8 cellular contexts compared by ENCODE assay signal in the genomic region with DNA sequence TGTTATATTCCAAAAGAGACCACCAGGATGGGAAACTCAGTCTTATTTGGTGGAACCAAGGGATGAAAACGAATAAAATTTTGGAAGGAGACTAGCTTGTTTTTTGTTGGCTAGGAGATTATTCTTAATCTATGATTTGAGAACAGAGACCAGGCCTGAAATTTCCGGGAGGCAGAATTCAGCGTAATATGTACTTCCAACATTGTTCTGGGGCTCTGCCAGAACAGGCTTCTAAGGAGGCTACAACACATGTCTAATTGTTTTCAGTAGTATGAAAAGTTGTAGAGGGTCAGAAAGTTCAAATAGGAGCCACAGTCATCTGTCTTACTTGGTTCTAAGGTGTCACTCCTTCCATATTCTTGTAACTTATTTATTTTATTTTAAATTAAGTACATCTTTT. TPM values are rescaled to one million over a fixed set of nuclear protein-coding genes. Genes with fewer than 3 reads are reported as not detected.
DNase-seq lines count a peak whose midpoint lies in the region; ATAC-seq and TF ChIP-seq lines count a peak whose summit lies in the region.

No MANE protein-coding gene starts in this region.

- no peak for ATAC-seq in HCT116
- no peak for ATAC-seq in lower lobe of right lung
- ATAC-seq in GM21737 (IDR thresholded peaks at IDR 0.05; ENCODE audit: unreplicated experiment) = no peak
- no peak for ATAC-seq in GM19455 (IDR thresholded peaks at IDR 0.05; ENCODE audit: unreplicated experiment)

- CTCF ChIA-PET in HCT116 (lab: Charles Lee) = no interaction called here

- peak overlapping the region; percentile 89 for H3K27ac ChIP-seq in 22Rv1
- peak overlapping the region; percentile 87; the same call in 1 of the 2 replicates for H3K27ac ChIP-seq in HCT116 (ENCODE audit: low read depth, low read length)
- no peak overlapping the region for H3K27ac ChIP-seq in lower lobe of right lung

- BruUV-seq in HCT116 (replicated peaks; lab: Mats Ljungman, UMichigan) = no TSS peak

- H2AFZ ChIP-seq in HCT116 (ENCODE audit: low read depth, low read length, poor library complexity, severe bottlenecking) = no peak overlapping the region

- TF ChIP-seq RAD21 in HCT116 (IDR thresholded peaks at IDR 0.05; ENCODE audit: low read depth) = no peak

- H3K9me3 ChIP-seq in HCT116 (ENCODE audit: control insufficient read depth in 1 of 2, insufficient read depth in 1 of 2, low read depth in 1 of 2, low read length in 2 of 2) = no peaks in the 10 kb centered on the region
- H3K9me3 ChIP-seq in lower lobe of right lung = no peaks in the 10 kb centered on the region

- RAD21 ChIA-PET in HCT116 (lab: Charles Lee; ENCODE audit: low non-redundant PET in 1 of 2, low total read pairs in 2 of 2, uncharacterized antibody in 2 of 2, unreplicated experiment in 2 of 2) = no interaction called here

- no peaks in the 10 kb centered on the region for H3K27me3 ChIP-seq in HCT116 (ENCODE audit: insufficient read depth, low read length)
- H3K27me3 ChIP-seq in lower lobe of right lung (ENCODE audit: low read depth) = no peaks in the 10 kb centered on the region

- H3K4me2 ChIP-seq in HCT116 (ENCODE audit: low read length) = peak overlapping the region; percentile 74

- peaks cover 78% of the 10 kb centered on the region for H3K79me2 ChIP-seq in HCT116 (ENCODE audit: insufficient read depth, low read length)

- H3K4me1 ChIP-seq in HCT116 (ENCODE audit: control insufficient read depth in 1 of 2, insufficient read depth in 2 of 2, low read length in 2 of 2) (peaks cover 11 to 12% of the 10 kb centered on the region in 2 experiments; a peak in 3 of 4 replicates), lower lobe of right lung (peaks cover 37% of the 10 kb centered on the region)

- TF ChIP-seq CTCF in 22Rv1 (IDR thresholded peaks at IDR 0.05) (no peak), HCT116 (IDR thresholded peaks at IDR 0.05 in 2 of 3, conservative IDR thresholded peaks at IDR 0.05 in 1 of 3; ENCODE audit: borderline replicate concordance in 1 of 3, insufficient read depth in 1 of 3, low read depth in 2 of 3, low read length in 2 of 3) (no peak), lower lobe of right lung (IDR thresholded peaks at IDR 0.05) (no peak)

- peaks cover 45% of the 10 kb centered on the region; the same call in 1 of the 2 replicates for H4K20me1 ChIP-seq in HCT116 (ENCODE audit: insufficient read depth)

- POLR2A ChIA-PET in HCT116 (lab: Charles Lee) = no interaction called here

- peaks cover 29 to 43% of the 10 kb centered on the region in 2 experiments for H3K36me3 ChIP-seq in HCT116 (ENCODE audit: control insufficient read depth in 1 of 2, insufficient read depth in 2 of 2, low read length in 2 of 2)
- H3K36me3 ChIP-seq in lower lobe of right lung = peaks cover 34% of the 10 kb centered on the region

- TF ChIP-seq POLR2A in HCT116 (IDR thresholded peaks at IDR 0.05; ENCODE audit: borderline replicate concordance, extremely low read depth, insufficient read depth, insufficient read length) = no peak

- intact Hi-C loops in HCT116 (cut with micrococcal nuclease) (loop anchor here (10.0 kb wide), 1 partner anchor 163 kb away; no protein-coding TSS in a partner anchor), lower lobe of right lung (cut with DNase I) (no loop called here)

- peak overlapping the region; percentile 100 for H3K9ac ChIP-seq in HCT116 (ENCODE audit: low read length)

- H3K4me3 ChIP-seq in HCT116 (replicated peaks in 1 of 2; ENCODE audit: low read depth in 1 of 2, low read length in 2 of 2) = peak overlapping the region; percentile 99
- H3K4me3 ChIP-seq in lower lobe of right lung = peak overlapping the region; percentile 99

- DNase-seq in HCT116 (ENCODE audit: low read depth, low spot score) (no peak), astrocyte of the hippocampus (ENCODE audit: low read depth, low spot score) (peak; percentile 1), lower lobe of right lung (no peak), HCEC 1CT (no peak), CD1c-positive myeloid dendritic cell (ENCODE audit: extremely low spot score) (no peak)

- H3K9me2 ChIP-seq in HCT116 (ENCODE audit: insufficient read depth) = no peaks in the 10 kb centered on the region

TF ChIP-seq in HCT116, 20 proteins besides CTCF, POLR2A, EP300 and RAD21:
- TF ChIP-seq JUND (IDR thresholded peaks at IDR 0.05) = no peak
- TF ChIP-seq TCF7L2 (IDR thresholded peaks at IDR 0.05; ENCODE audit: borderline replicate concordance, extremely low read depth, insufficient read depth, insufficient read length) = no peak
- TF ChIP-seq, protein P1, sequence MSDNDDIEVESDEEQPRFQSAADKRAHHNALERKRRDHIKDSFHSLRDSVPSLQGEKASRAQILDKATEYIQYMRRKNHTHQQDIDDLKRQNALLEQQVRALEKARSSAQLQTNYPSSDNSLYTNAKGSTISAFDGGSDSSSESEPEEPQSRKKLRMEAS (IDR thresholded peaks at IDR 0.05) = no peak
- no peak for TF ChIP-seq EZH2phosphoT487 (IDR thresholded peaks at IDR 0.05; ENCODE audit: borderline replicate concordance)
- TF ChIP-seq, protein P2, sequence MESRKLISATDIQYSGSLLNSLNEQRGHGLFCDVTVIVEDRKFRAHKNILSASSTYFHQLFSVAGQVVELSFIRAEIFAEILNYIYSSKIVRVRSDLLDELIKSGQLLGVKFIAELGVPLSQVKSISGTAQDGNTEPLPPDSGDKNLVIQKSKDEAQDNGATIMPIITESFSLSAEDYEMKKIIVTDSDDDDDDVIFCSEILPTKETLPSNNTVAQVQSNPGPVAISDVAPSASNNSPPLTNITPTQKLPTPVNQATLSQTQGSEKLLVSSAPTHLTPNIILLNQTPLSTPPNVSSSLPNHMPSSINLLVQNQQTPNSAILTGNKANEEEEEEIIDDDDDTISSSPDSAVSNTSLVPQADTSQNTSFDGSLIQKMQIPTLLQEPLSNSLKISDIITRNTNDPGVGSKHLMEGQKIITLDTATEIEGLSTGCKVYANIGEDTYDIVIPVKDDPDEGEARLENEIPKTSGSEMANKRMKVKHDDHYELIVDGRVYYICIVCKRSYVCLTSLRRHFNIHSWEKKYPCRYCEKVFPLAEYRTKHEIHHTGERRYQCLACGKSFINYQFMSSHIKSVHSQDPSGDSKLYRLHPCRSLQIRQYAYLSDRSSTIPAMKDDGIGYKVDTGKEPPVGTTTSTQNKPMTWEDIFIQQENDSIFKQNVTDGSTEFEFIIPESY (IDR thresholded peaks at IDR 0.05; ENCODE audit: extremely low read depth, insufficient replicate concordance, low read length) = no peak
- TF ChIP-seq FOSL1 (IDR thresholded peaks at IDR 0.05; ENCODE audit: low read depth) = no peak
- TF ChIP-seq CEBPB (IDR thresholded peaks at IDR 0.05; ENCODE audit: low read depth) = no peak
- no peak for TF ChIP-seq CBX3 (IDR thresholded peaks at IDR 0.05; ENCODE audit: low read depth)
- TF ChIP-seq POLR2AphosphoS5 (IDR thresholded peaks at IDR 0.05; ENCODE audit: low read depth, low read length) = no peak
- TF ChIP-seq ELF1 (IDR thresholded peaks at IDR 0.05; ENCODE audit: borderline replicate concordance, low read depth) = no peak
- no peak for TF ChIP-seq EZH2 (IDR thresholded peaks at IDR 0.05)
- TF ChIP-seq, protein P3, sequence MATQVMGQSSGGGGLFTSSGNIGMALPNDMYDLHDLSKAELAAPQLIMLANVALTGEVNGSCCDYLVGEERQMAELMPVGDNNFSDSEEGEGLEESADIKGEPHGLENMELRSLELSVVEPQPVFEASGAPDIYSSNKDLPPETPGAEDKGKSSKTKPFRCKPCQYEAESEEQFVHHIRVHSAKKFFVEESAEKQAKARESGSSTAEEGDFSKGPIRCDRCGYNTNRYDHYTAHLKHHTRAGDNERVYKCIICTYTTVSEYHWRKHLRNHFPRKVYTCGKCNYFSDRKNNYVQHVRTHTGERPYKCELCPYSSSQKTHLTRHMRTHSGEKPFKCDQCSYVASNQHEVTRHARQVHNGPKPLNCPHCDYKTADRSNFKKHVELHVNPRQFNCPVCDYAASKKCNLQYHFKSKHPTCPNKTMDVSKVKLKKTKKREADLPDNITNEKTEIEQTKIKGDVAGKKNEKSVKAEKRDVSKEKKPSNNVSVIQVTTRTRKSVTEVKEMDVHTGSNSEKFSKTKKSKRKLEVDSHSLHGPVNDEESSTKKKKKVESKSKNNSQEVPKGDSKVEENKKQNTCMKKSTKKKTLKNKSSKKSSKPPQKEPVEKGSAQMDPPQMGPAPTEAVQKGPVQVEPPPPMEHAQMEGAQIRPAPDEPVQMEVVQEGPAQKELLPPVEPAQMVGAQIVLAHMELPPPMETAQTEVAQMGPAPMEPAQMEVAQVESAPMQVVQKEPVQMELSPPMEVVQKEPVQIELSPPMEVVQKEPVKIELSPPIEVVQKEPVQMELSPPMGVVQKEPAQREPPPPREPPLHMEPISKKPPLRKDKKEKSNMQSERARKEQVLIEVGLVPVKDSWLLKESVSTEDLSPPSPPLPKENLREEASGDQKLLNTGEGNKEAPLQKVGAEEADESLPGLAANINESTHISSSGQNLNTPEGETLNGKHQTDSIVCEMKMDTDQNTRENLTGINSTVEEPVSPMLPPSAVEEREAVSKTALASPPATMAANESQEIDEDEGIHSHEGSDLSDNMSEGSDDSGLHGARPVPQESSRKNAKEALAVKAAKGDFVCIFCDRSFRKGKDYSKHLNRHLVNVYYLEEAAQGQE (IDR thresholded peaks at IDR 0.05; ENCODE audit: low read depth) = no peak

RNA-seq across cellular contexts. Expression of a gene that starts 1.7 kb away (rescaled TPM):
- total RNA-seq in HCT116 (2021; ENCODE audit: unreplicated experiment) = 153 TPM
- polyA plus RNA-seq in HCT116 (2012) = 42.5 and 56.5 TPM in 2 replicates
- total RNA-seq in lower lobe of right lung = 43.4 TPM

RNA-seq across cellular contexts. Expression of a gene that starts 30.9 kb away (rescaled TPM):
- 26.9 TPM for total RNA-seq in HCT116 (2021; ENCODE audit: unreplicated experiment)
- 8.7 and 11.7 TPM in 2 replicates for polyA plus RNA-seq in HCT116 (2012)
- total RNA-seq in lower lobe of right lung = 20.6 TPM

RNA-seq across cellular contexts. Expression of a gene that starts 56.5 kb away (rescaled TPM):
- 25.6 TPM for total RNA-seq in HCT116 (2021; ENCODE audit: unreplicated experiment)
- 28.9 and 34.7 TPM in 2 replicates for polyA plus RNA-seq in HCT116 (2012)
- total RNA-seq in lower lobe of right lung = 29.3 TPM
